ENCODE assay signal across 10 cellular contexts in the genomic region with DNA sequence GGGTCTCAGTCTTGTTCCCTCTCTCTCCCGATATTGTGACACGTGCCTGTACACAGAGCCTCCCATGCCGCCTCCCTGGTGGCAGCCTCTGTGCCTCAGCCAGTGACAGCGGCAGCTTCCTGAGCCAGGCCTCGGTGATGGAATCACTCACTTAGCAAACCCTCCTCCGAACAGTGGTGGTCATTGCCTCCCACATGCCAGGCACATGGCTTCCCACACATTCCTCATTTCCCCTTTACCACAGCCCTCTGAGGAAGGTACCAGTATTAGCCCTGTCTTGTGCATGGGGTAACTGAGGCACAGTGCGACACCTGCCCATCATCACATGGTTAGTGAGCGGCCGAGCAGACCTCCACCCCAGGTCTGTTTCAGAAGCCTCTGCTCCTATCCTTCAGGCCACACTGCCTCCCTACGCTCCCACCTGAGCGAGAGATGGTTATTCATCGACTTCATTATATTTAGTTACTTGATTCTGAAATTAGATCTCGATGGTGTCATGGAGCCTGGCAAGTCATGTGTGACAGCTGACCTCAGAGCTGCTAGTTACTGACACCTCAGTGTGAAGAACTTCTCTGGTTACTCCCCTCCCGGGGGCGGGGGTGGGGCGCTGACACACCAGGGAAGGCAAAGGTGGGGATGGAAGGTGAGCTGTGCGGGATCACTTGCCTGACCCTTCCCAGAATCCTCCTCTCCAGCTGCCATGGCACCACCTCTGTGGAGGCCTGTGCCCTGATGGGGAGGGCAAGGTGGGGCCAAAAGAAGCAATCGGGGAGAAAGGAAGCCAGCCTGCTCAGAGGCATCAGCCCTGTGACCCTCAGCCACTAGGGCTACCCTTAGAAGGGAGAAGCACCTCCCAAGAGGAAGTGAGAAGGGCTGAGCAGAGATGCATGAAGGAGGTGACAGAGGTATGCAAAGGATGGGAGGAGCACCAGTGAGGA. TPM values are rescaled to one million over a fixed set of nuclear protein-coding genes. Genes with fewer than 3 reads are reported as not detected.
DNase-seq lines count a peak whose midpoint lies in the region; ATAC-seq, FAIRE-seq and TF ChIP-seq lines count a peak whose summit lies in the region.
"Had no signal": no experiment of that assay in that cellular context is flagged by ENCODE, and none has a peak within 500 bp of the region (broad histone marks: within the 10 kb centered on the region; RNA-seq: fewer than 3 reads in every experiment).

No MANE protein-coding gene starts in this region.

- no TSS peak for BruUV-seq in K562 (replicated peaks; lab: Mats Ljungman, UMichigan)

- H3K4me1 ChIP-seq in K562 (replicated peaks in 1 of 2; ENCODE audit: control insufficient read depth in 2 of 2, insufficient read depth in 2 of 2, low read length in 2 of 2) = no peaks in the 10 kb centered on the region

- H3K27me3 ChIP-seq in K562 (ENCODE audit: control insufficient read depth in 2 of 2, insufficient read depth in 2 of 2, low read length in 2 of 2) (peaks cover 34 to 80% of the 10 kb centered on the region in 2 experiments), brain microvascular endothelial cell (replicated peaks) (peaks cover 5% of the 10 kb centered on the region)

- WGBS in K562 (ENCODE audit: insufficient coverage, low coverage, missing lambda C conversion rate) = 7% methylated on average over 18 of the region's 18 CpGs

- H3K27ac ChIP-seq in K562 (ENCODE audit: extremely low read depth, low read depth, low read length) (no peak overlapping the region), brain microvascular endothelial cell (no peak overlapping the region)

- POLR2A ChIA-PET in K562 (lab: Yijun Ruan, JAX) = interaction anchor here (0.6 kb wide), 1 partner anchor 15 kb away, joined by 4 read pairs; no protein-coding TSS in a partner anchor

- TF ChIP-seq CTCF in K562 (IDR thresholded peaks at IDR 0.05 in 2 of 3, conservative IDR thresholded peaks at IDR 0.05 in 1 of 3; ENCODE audit: insufficient read depth in 2 of 3, low read depth in 1 of 3, low read length in 3 of 3) (no peak), brain microvascular endothelial cell (IDR thresholded peaks at IDR 0.05; ENCODE audit: low read depth, low read length, missing control alignments) (no peak)

- H3K36me3 ChIP-seq in K562 (ENCODE audit: control insufficient read depth, insufficient read depth, low read length) (no peaks in the 10 kb centered on the region), brain microvascular endothelial cell (replicated peaks) (no peaks in the 10 kb centered on the region)

- H3K4me3 ChIP-seq in K562 = no peak overlapping the region
- H3K4me3 ChIP-seq in brain microvascular endothelial cell (ENCODE audit: low read depth, low read length) = no peak overlapping the region

- no peak for TF ChIP-seq EP300 in K562 (IDR thresholded peaks at IDR 0.05; ENCODE audit: low read length)

- no peak overlapping the region for H3K9ac ChIP-seq in K562 (ENCODE audit: insufficient read depth in 1 of 2, low read depth in 2 of 2, low read length in 2 of 2)

- TF ChIP-seq RAD21 in K562 (CRISPR knock-in tag; conservative IDR thresholded peaks at IDR 0.05 in 1 of 2, IDR thresholded peaks at IDR 0.05 in 1 of 2) = no peak

- DNase-seq in COLO668 (lab: John Stamatoyannopoulos, UW; ENCODE audit: unreplicated experiment) (peak; percentile 23), GM19240 (ENCODE audit: insufficient read length, low spot score) (peak; percentile 58), K562 (ENCODE audit: extremely low read depth in 1 of 4, low spot score in 3 of 4) (no peak), NOMO-1 (lab: John Stamatoyannopoulos, UW; ENCODE audit: unreplicated experiment in 2 of 2) (no peak), brain microvascular endothelial cell (no peak), T1000 (lab: John Stamatoyannopoulos, UW) (no peak)
- DNase-seq in stimulated activated CD4-positive, alpha-beta T cell treated with anti-CD3 and anti-CD28 coated beads, Interleukin-2, amount 100 ng/mL, for 24 hours = no peak
- DNase-seq: activated gamma-delta T cell treated with Interleukin-2 at 50 U/mL for 16 hours, NCI-H748 treated with DMSO at 0.1 percent for 48 hours had no signal

- no peak for TF ChIP-seq POLR2A in K562 (conservative IDR thresholded peaks at IDR 0.05)

- in situ Hi-C loops in K562 (cut with MboI) = no loop called here
- in situ Hi-C loops in brain microvascular endothelial cell (cut with HindIII; ENCODE audit: low pct_ligation_motif_present, low sequenced_read_pairs) = no loop called here

- FAIRE-seq in K562 (lab: Jason Lieb, UNC) = no peak

- H3K9me1 ChIP-seq in K562 (ENCODE audit: control insufficient read depth, insufficient read depth, low read length) = no peaks in the 10 kb centered on the region

- no peak overlapping the region for H3K4me2 ChIP-seq in K562 (ENCODE audit: insufficient read depth, low read length)

- ATAC-seq in HG03103 (IDR thresholded peaks at IDR 0.05; ENCODE audit: low read depth, unreplicated experiment) (peak; percentile 75), K562 (no peak)

- peaks cover 19% of the 10 kb centered on the region for H4K20me1 ChIP-seq in K562 (replicated peaks; ENCODE audit: control insufficient read depth, insufficient read depth, low read length)

- CTCF ChIA-PET in K562 (lab: Yijun Ruan, JAX; ENCODE audit: low intra/inter-chr PET ratio) = no interaction called here

- no peaks in the 10 kb centered on the region for H3K9me3 ChIP-seq in K562 (replicated peaks; ENCODE audit: control insufficient read depth, insufficient read depth, low read depth, low read length)

- intact Hi-C loops in K562 (cut with micrococcal nuclease) = no loop called here

- no peak overlapping the region for H2AFZ ChIP-seq in K562 (ENCODE audit: low read depth, low read length)

- H3K79me2 ChIP-seq in K562 (ENCODE audit: control insufficient read depth, insufficient read depth, low read length) = no peaks in the 10 kb centered on the region

TF ChIP-seq in K562, 482 proteins besides CTCF, POLR2A, EP300 and RAD21:
- TF ChIP-seq ZNF274 (IDR thresholded peaks at IDR 0.05; ENCODE audit: borderline replicate concordance, low read depth, low read length) (no peak), MCM3 (IDR thresholded peaks at IDR 0.05) (no peak), EGR1 (conservative IDR thresholded peaks at IDR 0.05) (0 out of 2 replicates have a peak, but pooled peaks have one; percentile 18)

RNA-seq across cellular contexts. Expression of a gene that starts 17.9 kb away (rescaled TPM):
- total RNA-seq in K562 (2011; cell fraction: chromatin; rRNA removed; ENCODE audit: low replicate concordance) = 3.1 and 9.7 TPM in 2 replicates
- total RNA-seq in K562 (2011; cell fraction: nucleolus; rRNA removed) = 2.6 and 5.3 TPM in 2 replicates
- total RNA-seq in K562 (2011; cell fraction: nucleoplasm; rRNA removed) = 3.7 and 6.1 TPM in 2 replicates
- total RNA-seq in K562 (2014; rRNA removed) (0.50 and 0.57 TPM in 2 replicates), K562 (2014; rRNA removed; fragmentation: Illumina TruSeq; extraction: Trizol) (0.62 and 0.83 TPM in 2 replicates), K562 (2015; rRNA removed; fragmentation: Illumina TruSeq; extraction: Trizol) (0.14 and 0.49 TPM in 2 replicates), K562 (2021) (2.2 and 3.2 TPM in 2 replicates)
- polyA plus RNA-seq in K562 (2011; rRNA removed) (0.34 and 2.1 TPM in 2 replicates), K562 (2014; fragmentation: Illumina TruSeq; extraction: Trizol) (0.73 and 1.3 TPM in 2 replicates), K562 (2014; fragmentation: Nextera tagmentation; extraction: Ambion mirVana) (under 1 TPM; 0.18 to 0.31 TPM), K562 (2014; rRNA removed) (1.4 and 2.0 TPM in 2 replicates)
- 0.37 and 4.5 TPM in 2 replicates for polyA plus RNA-seq in K562 (2011; cell fraction: cytosol; rRNA removed)
- 0.86 and 9.4 TPM in 2 replicates for polyA plus RNA-seq in K562 (2011; cell fraction: nucleus; rRNA removed)
- 0.86 and 2.0 TPM in 2 replicates for polyA plus RNA-seq in K562 (2012)
- polyA minus RNA-seq in K562 (2011; rRNA and poly(A)+ RNA removed) = 0.33 and 2.5 TPM in 2 replicates
- 1.6 TPM in 1 of 2 replicates, not detected in the other for polyA minus RNA-seq in K562 (2011; cell fraction: cytosol; rRNA and poly(A)+ RNA removed)
- polyA minus RNA-seq in K562 (2011; cell fraction: nucleus; rRNA and poly(A)+ RNA removed) = 0.56 and 3.8 TPM in 2 replicates

Comparison
In these comparisons a context has a peak if more than half of its experiments do, and no peak if none do; other contexts are left out.
1. DNase-seq: peak in COLO668 (single experiment) and GM19240 (single experiment); none in K562 (0 of 4), NOMO-1 (0 of 2), brain microvascular endothelial cell (single experiment), stimulated activated CD4-positive, alpha-beta T cell treated with anti-CD3 and anti-CD28 coated beads, Interleukin-2, amount 100 ng/mL, for 24 hours (0 of 2) and T1000 (single experiment).